Comparison of ENCODE assay signal across 8 cellular contexts in genomic region chr14:34693228-34693939, GRCh38. TPM values are rescaled to one million over a fixed set of nuclear protein-coding genes. Genes with fewer than 3 reads are reported as not detected.
DNase-seq lines count a peak whose midpoint lies in the region; ATAC-seq, FAIRE-seq and TF ChIP-seq lines count a peak whose summit lies in the region.

No MANE protein-coding gene starts in this region.

- H3K4me3 ChIP-seq in body of pancreas (no peak overlapping the region), kidney (ENCODE audit: low read length in 2 of 2) (peak overlapping the region; percentile 24 to 72)

- FAIRE-seq in kidney (lab: Jason Lieb, UNC) = no peak

- no peak overlapping the region for H3K27ac Mint-ChIP-seq in CD4-positive, alpha-beta T cell

- TF ChIP-seq POLR2A in body of pancreas (IDR thresholded peaks at IDR 0.05) = peak in 2 of 3 donors; percentile 43 to 49

- WGBS in body of pancreas, 2 donors = 34 to 53% methylated on average over 11 to 18 of the region's 18 CpGs

- intact Hi-C loops in CD4-positive, alpha-beta T cell (cut with DNase I, micrococcal nuclease) = no loop called here
- intact Hi-C loops in body of pancreas (cut with DNase I) (no loop called here), kidney (cut with DNase I) (no loop called here)

- H3K4me1 ChIP-seq in body of pancreas (peaks cover 23% of the 10 kb centered on the region), kidney (ENCODE audit: control insufficient read depth in 1 of 2, insufficient read depth in 1 of 2, low read depth in 1 of 2, low read length in 2 of 2) (no peaks in the 10 kb centered on the region)

- TF ChIP-seq CTCF in CD4-positive, alpha-beta T cell (IDR thresholded peaks at IDR 0.05) = no peak
- TF ChIP-seq CTCF in body of pancreas (IDR thresholded peaks at IDR 0.05) = no peak
- no peak for TF ChIP-seq CTCF in kidney (IDR thresholded peaks at IDR 0.05; ENCODE audit: borderline replicate concordance, extremely low read depth, insufficient read depth)

- POLR2A ChIA-PET in CD4-positive, alpha-beta T cell (lab: Charles Lee) = interaction anchor here (1.1 kb wide), 1 partner anchor 723 kb away, joined by 3 read pairs; no protein-coding TSS in a partner anchor

- CTCF ChIA-PET in CD4-positive, alpha-beta T cell (lab: Charles Lee) = interaction anchor here (0.9 kb wide), 1 partner anchor 30 kb away, joined by 3 read pairs; no protein-coding TSS in a partner anchor

- ATAC-seq in CD4-positive, alpha-beta T cell (ENCODE audit: poor library complexity) = peak; percentile 34
- ATAC-seq in body of pancreas (peak; percentile 83), HG03097 (IDR thresholded peaks at IDR 0.05; ENCODE audit: low FRiP score, unreplicated experiment) (no peak), HG02840 (IDR thresholded peaks at IDR 0.05; ENCODE audit: low FRiP score, unreplicated experiment) (no peak), HG03095 (IDR thresholded peaks at IDR 0.05; ENCODE audit: unreplicated experiment) (no peak)

- no peak overlapping the region for H3K27ac ChIP-seq in CD4-positive, alpha-beta T cell (ENCODE audit: low read depth, low read length)
- H3K27ac ChIP-seq in body of pancreas = peak overlapping the region in 2 of 4 donors; percentile 24 to 62
- H3K27ac ChIP-seq in kidney (ENCODE audit: low read depth in 2 of 2, low read length in 2 of 2) = no peak overlapping the region
- peak overlapping the region; percentile 77 for H3K27ac ChIP-seq in temporal lobe (ENCODE audit: low read depth, low read length)

- no peaks in the 10 kb centered on the region for H3K27me3 ChIP-seq in CD4-positive, alpha-beta T cell (ENCODE audit: control insufficient read depth, insufficient read depth, low read length)
- no peaks in the 10 kb centered on the region for H3K27me3 ChIP-seq in body of pancreas

- H3K36me3 Mint-ChIP-seq in CD4-positive, alpha-beta T cell (ENCODE audit: low read depth) = no peaks in the 10 kb centered on the region

- no peak overlapping the region for H3K9ac ChIP-seq in kidney (ENCODE audit: low read length in 2 of 2)

- H3K9me3 ChIP-seq in CD4-positive, alpha-beta T cell (ENCODE audit: control insufficient read depth, low read length) = no peaks in the 10 kb centered on the region
- H3K9me3 ChIP-seq in body of pancreas (no peaks in the 10 kb centered on the region), kidney (ENCODE audit: control insufficient read depth in 1 of 2, low read length in 2 of 2) (no peaks in the 10 kb centered on the region)

- no peaks in the 10 kb centered on the region for H3K27me3 Mint-ChIP-seq in CD4-positive, alpha-beta T cell

- H3K4me3 Mint-ChIP-seq in CD4-positive, alpha-beta T cell = peak overlapping the region; percentile 45

- H3K4me1 Mint-ChIP-seq in CD4-positive, alpha-beta T cell (ENCODE audit: low read depth) = peaks cover 8% of the 10 kb centered on the region

- DNase-seq in CD4-positive, alpha-beta T cell = peak in 3 of 10 experiments; percentile 20 to 28 (median 23)
- DNase-seq in NCI-H2227 (lab: John Stamatoyannopoulos, UW; ENCODE audit: unreplicated experiment) (peak; percentile 56), body of pancreas (peak; percentile 61 to 80 (median 68)), kidney (no peak)

- no peaks in the 10 kb centered on the region for H3K36me3 ChIP-seq in body of pancreas (replicated peaks in 1 of 2; ENCODE audit: insufficient read depth in 1 of 2, low read depth in 2 of 2)
- no peaks in the 10 kb centered on the region for H3K36me3 ChIP-seq in kidney (ENCODE audit: control insufficient read depth in 1 of 2, insufficient read depth in 2 of 2, low read length in 2 of 2)

- H3K9me3 Mint-ChIP-seq in CD4-positive, alpha-beta T cell = no peaks in the 10 kb centered on the region

RNA-seq across cellular contexts. Expression of gene CFL2, which starts 21.0 kb away (rescaled TPM):
- 10 to 100 TPM; 36.4 to 37.9 TPM for total RNA-seq in CD4-positive, alpha-beta T cell
- total RNA-seq in body of pancreas (10 to 100 TPM; 10.9 to 32.3 TPM), kidney (32.5 TPM), temporal lobe (40.6 TPM)
- 56.3 TPM for polyA plus RNA-seq in kidney (ENCODE audit: insufficient read depth, low read depth, low replicate concordance)

Comparison
In these comparisons a context has a peak if more than half of its experiments do, and no peak if none do; other contexts are left out.
1. ATAC-seq: peak in CD4-positive, alpha-beta T cell (single experiment) and body of pancreas (single experiment); none in HG03097 (single experiment), HG02840 (single experiment) and HG03095 (single experiment).
2. H3K4me3 ChIP-seq: peak in kidney (2 of 2); none in body of pancreas (0 of 2).